In the genomic region with DNA sequence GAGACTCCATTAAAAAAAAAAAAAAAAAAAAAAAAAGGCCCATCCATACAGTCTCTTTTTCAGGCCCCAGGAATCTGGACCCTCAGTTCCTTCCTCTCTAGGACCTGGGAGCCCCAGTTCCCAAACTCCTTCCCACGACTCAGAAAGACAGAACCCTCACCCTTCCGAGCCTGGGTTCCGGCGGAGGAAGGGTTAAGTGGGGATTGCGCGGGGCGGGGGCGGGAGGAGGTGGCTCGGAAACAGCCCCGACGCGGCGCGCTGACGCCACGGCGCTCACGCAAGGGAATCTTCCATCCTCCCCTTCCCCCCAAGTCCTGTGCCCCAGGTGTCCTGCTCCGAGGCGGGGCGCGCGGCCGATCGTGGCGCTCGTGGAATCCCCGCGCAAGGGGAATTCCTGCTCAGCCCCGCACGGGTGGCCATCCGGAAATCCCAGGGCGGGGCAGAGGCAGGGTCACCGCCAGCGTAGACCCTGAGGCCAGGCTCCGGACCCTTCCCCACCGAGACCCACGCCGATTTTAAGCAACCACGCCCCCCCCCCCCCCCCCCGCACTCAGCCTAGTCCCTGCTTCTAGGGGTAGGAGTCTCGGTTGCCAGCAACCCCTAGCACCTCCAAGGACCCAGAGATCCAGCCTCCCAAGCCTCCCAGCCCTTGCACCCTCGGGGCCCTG, we compare ENCODE assay signal across 1 cellular context.
TF ChIP-seq lines count a peak whose summit lies in the region.

No MANE protein-coding gene starts in this region.

TF ChIP-seq in WTC11, 78 proteins besides CTCF, POLR2A, EP300 and RAD21 (continued from another document):
- no peak for TF ChIP-seq ATF1 (CRISPR knock-in tag; IDR thresholded peaks at IDR 0.05)
- no peak for TF ChIP-seq ZNF396 (CRISPR knock-in tag; IDR thresholded peaks at IDR 0.05; ENCODE audit: borderline replicate concordance)
- no peak for TF ChIP-seq TEAD1 (CRISPR knock-in tag; IDR thresholded peaks at IDR 0.05)
- no peak for TF ChIP-seq HMGA2 (CRISPR knock-in tag; IDR thresholded peaks at IDR 0.05)
- TF ChIP-seq, protein P1, sequence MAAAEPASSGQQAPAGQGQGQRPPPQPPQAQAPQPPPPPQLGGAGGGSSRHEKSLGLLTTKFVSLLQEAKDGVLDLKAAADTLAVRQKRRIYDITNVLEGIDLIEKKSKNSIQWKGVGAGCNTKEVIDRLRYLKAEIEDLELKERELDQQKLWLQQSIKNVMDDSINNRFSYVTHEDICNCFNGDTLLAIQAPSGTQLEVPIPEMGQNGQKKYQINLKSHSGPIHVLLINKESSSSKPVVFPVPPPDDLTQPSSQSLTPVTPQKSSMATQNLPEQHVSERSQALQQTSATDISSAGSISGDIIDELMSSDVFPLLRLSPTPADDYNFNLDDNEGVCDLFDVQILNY (CRISPR knock-in tag; IDR thresholded peaks at IDR 0.05): peak; percentile 55; the same call in 1 of the 2 replicates
- TF ChIP-seq, protein P2, sequence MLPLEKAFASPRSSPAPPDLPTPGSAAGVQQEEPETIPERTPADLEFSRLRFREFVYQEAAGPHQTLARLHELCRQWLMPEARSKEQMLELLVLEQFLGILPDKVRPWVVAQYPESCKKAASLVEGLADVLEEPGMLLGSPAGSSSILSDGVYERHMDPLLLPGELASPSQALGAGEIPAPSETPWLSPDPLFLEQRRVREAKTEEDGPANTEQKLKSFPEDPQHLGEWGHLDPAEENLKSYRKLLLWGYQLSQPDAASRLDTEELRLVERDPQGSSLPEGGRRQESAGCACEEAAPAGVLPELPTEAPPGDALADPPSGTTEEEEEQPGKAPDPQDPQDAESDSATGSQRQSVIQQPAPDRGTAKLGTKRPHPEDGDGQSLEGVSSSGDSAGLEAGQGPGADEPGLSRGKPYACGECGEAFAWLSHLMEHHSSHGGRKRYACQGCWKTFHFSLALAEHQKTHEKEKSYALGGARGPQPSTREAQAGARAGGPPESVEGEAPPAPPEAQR (CRISPR knock-in tag; IDR thresholded peaks at IDR 0.05): no peak
- no peak for TF ChIP-seq SMAD4 (CRISPR knock-in tag; IDR thresholded peaks at IDR 0.05)
- no peak for TF ChIP-seq NR2C2 (CRISPR knock-in tag; IDR thresholded peaks at IDR 0.05)
- TF ChIP-seq PRRX2 (CRISPR knock-in tag; IDR thresholded peaks at IDR 0.05): no peak
- no peak for TF ChIP-seq MXD4 (CRISPR knock-in tag; IDR thresholded peaks at IDR 0.05; ENCODE audit: borderline replicate concordance)
- TF ChIP-seq, protein P3, sequence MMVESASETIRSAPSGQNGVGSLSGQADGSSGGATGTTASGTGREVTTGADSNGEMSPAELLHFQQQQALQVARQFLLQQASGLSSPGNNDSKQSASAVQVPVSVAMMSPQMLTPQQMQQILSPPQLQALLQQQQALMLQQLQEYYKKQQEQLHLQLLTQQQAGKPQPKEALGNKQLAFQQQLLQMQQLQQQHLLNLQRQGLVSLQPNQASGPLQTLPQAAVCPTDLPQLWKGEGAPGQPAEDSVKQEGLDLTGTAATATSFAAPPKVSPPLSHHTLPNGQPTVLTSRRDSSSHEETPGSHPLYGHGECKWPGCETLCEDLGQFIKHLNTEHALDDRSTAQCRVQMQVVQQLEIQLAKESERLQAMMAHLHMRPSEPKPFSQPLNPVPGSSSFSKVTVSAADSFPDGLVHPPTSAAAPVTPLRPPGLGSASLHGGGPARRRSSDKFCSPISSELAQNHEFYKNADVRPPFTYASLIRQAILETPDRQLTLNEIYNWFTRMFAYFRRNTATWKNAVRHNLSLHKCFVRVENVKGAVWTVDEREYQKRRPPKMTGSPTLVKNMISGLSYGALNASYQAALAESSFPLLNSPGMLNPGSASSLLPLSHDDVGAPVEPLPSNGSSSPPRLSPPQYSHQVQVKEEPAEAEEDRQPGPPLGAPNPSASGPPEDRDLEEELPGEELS (CRISPR knock-in tag; IDR thresholded peaks at IDR 0.05): peak; percentile 42; the same call in 1 of the 2 replicates
